Comparison of ENCODE assay signal across 1 cellular context in the genomic region with DNA sequence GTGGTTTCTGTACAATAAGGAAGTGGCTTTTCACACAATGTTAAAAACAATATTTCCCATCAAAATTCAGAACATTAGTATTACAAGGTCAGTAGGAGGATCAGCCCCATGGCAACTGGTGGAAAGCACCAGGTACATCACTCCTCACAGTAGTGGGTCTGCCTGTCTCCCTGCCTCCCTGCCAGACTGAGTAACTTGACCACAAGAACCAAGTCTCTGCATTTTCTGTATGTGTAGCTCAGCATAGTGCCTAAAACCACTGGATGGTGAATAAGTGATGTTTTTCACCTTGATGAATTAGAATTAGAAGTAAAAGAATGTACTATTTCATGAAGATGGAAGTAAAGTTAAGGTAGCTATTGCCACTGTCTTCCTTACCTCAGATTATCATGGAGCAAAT.
TF ChIP-seq lines count a peak whose summit lies in the region.

No MANE protein-coding gene starts in this region.

TF ChIP-seq in HepG2, 621 proteins besides CTCF, POLR2A, EP300 and RAD21:
- no peak for TF ChIP-seq HOXA9 (CRISPR knock-in tag; IDR thresholded peaks at IDR 0.05; ENCODE audit: borderline replicate concordance)
- TF ChIP-seq, protein P1, sequence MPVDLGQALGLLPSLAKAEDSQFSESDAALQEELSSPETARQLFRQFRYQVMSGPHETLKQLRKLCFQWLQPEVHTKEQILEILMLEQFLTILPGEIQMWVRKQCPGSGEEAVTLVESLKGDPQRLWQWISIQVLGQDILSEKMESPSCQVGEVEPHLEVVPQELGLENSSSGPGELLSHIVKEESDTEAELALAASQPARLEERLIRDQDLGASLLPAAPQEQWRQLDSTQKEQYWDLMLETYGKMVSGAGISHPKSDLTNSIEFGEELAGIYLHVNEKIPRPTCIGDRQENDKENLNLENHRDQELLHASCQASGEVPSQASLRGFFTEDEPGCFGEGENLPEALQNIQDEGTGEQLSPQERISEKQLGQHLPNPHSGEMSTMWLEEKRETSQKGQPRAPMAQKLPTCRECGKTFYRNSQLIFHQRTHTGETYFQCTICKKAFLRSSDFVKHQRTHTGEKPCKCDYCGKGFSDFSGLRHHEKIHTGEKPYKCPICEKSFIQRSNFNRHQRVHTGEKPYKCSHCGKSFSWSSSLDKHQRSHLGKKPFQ (CRISPR knock-in tag; IDR thresholded peaks at IDR 0.05; ENCODE audit: insufficient replicate concordance) = no peak
- TF ChIP-seq ZBTB1 (CRISPR knock-in tag; IDR thresholded peaks at IDR 0.05; ENCODE audit: borderline replicate concordance) = no peak
- TF ChIP-seq, protein P2, sequence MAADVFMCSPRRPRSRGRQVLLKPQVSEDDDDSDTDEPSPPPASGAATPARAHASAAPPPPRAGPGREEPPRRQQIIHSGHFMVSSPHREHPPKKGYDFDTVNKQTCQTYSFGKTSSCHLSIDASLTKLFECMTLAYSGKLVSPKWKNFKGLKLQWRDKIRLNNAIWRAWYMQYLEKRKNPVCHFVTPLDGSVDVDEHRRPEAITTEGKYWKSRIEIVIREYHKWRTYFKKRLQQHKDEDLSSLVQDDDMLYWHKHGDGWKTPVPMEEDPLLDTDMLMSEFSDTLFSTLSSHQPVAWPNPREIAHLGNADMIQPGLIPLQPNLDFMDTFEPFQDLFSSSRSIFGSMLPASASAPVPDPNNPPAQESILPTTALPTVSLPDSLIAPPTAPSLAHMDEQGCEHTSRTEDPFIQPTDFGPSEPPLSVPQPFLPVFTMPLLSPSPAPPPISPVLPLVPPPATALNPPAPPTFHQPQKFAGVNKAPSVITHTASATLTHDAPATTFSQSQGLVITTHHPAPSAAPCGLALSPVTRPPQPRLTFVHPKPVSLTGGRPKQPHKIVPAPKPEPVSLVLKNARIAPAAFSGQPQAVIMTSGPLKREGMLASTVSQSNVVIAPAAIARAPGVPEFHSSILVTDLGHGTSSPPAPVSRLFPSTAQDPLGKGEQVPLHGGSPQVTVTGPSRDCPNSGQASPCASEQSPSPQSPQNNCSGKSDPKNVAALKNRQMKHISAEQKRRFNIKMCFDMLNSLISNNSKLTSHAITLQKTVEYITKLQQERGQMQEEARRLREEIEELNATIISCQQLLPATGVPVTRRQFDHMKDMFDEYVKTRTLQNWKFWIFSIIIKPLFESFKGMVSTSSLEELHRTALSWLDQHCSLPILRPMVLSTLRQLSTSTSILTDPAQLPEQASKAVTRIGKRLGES (CRISPR knock-in tag; IDR thresholded peaks at IDR 0.05; ENCODE audit: borderline replicate concordance) = no peak
- TF ChIP-seq, protein P3, sequence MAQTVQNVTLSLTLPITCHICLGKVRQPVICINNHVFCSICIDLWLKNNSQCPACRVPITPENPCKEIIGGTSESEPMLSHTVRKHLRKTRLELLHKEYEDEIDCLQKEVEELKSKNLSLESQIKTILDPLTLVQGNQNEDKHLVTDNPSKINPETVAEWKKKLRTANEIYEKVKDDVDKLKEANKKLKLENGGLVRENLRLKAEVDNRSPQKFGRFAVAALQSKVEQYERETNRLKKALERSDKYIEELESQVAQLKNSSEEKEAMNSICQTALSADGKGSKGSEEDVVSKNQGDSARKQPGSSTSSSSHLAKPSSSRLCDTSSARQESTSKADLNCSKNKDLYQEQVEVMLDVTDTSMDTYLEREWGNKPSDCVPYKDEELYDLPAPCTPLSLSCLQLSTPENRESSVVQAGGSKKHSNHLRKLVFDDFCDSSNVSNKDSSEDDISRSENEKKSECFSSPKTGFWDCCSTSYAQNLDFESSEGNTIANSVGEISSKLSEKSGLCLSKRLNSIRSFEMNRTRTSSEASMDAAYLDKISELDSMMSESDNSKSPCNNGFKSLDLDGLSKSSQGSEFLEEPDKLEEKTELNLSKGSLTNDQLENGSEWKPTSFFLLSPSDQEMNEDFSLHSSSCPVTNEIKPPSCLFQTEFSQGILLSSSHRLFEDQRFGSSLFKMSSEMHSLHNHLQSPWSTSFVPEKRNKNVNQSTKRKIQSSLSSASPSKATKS (CRISPR knock-in tag; IDR thresholded peaks at IDR 0.05) = no peak
- TF ChIP-seq SAFB2 (CRISPR knock-in tag; IDR thresholded peaks at IDR 0.05; ENCODE audit: borderline replicate concordance, low read depth) = no peak
- TF ChIP-seq, protein P4, sequence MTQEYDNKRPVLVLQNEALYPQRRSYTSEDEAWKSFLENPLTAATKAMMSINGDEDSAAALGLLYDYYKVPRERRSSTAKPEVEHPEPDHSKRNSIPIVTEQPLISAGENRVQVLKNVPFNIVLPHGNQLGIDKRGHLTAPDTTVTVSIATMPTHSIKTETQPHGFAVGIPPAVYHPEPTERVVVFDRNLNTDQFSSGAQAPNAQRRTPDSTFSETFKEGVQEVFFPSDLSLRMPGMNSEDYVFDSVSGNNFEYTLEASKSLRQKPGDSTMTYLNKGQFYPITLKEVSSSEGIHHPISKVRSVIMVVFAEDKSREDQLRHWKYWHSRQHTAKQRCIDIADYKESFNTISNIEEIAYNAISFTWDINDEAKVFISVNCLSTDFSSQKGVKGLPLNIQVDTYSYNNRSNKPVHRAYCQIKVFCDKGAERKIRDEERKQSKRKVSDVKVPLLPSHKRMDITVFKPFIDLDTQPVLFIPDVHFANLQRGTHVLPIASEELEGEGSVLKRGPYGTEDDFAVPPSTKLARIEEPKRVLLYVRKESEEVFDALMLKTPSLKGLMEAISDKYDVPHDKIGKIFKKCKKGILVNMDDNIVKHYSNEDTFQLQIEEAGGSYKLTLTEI (CRISPR knock-in tag; conservative IDR thresholded peaks at IDR 0.05) = no peak
- TF ChIP-seq ATAD3A (CRISPR knock-in tag; IDR thresholded peaks at IDR 0.05) = no peak
- TF ChIP-seq BHLHE40 (IDR thresholded peaks at IDR 0.05; ENCODE audit: low read length) = no peak
- TF ChIP-seq EZH2 (conservative IDR thresholded peaks at IDR 0.05; ENCODE audit: low read depth, low read length) = no peak
- TF ChIP-seq, protein P5, sequence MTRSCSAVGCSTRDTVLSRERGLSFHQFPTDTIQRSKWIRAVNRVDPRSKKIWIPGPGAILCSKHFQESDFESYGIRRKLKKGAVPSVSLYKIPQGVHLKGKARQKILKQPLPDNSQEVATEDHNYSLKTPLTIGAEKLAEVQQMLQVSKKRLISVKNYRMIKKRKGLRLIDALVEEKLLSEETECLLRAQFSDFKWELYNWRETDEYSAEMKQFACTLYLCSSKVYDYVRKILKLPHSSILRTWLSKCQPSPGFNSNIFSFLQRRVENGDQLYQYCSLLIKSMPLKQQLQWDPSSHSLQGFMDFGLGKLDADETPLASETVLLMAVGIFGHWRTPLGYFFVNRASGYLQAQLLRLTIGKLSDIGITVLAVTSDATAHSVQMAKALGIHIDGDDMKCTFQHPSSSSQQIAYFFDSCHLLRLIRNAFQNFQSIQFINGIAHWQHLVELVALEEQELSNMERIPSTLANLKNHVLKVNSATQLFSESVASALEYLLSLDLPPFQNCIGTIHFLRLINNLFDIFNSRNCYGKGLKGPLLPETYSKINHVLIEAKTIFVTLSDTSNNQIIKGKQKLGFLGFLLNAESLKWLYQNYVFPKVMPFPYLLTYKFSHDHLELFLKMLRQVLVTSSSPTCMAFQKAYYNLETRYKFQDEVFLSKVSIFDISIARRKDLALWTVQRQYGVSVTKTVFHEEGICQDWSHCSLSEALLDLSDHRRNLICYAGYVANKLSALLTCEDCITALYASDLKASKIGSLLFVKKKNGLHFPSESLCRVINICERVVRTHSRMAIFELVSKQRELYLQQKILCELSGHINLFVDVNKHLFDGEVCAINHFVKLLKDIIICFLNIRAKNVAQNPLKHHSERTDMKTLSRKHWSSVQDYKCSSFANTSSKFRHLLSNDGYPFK (CRISPR knock-in tag; IDR thresholded peaks at IDR 0.05; ENCODE audit: borderline replicate concordance) = no peak
